Comparison of ENCODE assay signal across 8 cellular contexts in the genomic region with DNA sequence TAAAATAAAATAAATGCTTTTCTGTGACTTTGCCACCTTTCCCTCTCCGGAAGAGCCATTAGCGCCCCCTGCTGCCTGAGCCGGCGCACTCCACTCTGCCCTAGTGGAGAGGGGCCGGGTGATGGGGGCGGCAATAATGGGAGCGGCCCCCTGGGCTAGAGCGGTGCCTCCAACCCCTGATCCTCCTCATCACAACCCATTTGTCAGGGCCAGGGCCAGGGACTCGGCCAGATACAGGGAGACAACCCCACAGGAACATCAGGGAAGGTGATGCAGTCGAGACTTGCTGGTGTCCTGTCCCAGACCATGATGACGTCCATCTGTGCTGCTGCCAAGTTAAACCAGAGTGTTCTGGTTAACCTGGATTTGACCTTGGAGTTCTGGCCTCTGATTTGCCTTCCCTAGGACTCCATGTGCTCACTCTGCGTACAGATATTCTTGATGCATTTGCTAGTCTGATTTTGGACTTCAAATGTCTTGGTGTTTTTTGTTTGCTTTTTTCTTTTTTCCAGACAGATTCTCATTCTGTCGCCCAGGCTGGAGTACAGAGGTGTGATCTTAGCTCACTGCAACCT. TPM values are rescaled to one million over a fixed set of nuclear protein-coding genes. Genes with fewer than 3 reads are reported as not detected.
DNase-seq lines count a peak whose midpoint lies in the region; ATAC-seq and TF ChIP-seq lines count a peak whose summit lies in the region.

No MANE protein-coding gene starts in this region.

- no peak overlapping the region for H3K4me3 Mint-ChIP-seq in endodermal cell
- H3K4me3 Mint-ChIP-seq in naive thymus-derived CD8-positive, alpha-beta T cell, result no peak overlapping the region

- H3K4me1 ChIP-seq in HCT116 (ENCODE audit: control insufficient read depth in 1 of 2, insufficient read depth in 2 of 2, low read length in 2 of 2), result peaks cover 8 to 12% of the 10 kb centered on the region in 2 experiments; a peak in 3 of 4 replicates
- H3K4me1 ChIP-seq in endodermal cell (ENCODE audit: control insufficient read depth, insufficient read depth, low read length), result no peaks in the 10 kb centered on the region

- H3K36me3 ChIP-seq in HCT116 (ENCODE audit: control insufficient read depth in 1 of 2, insufficient read depth in 2 of 2, low read length in 2 of 2) (no peaks in the 10 kb centered on the region), endodermal cell (ENCODE audit: control insufficient read depth, insufficient read depth, low read length) (no peaks in the 10 kb centered on the region)

- peak; percentile 80 for TF ChIP-seq RAD21 in HCT116 (IDR thresholded peaks at IDR 0.05; ENCODE audit: low read depth)

- WGBS in endodermal cell (ENCODE audit: insufficient coverage in 1 of 2, insufficient read length in 1 of 2), 2 experiments, result 58 to 61% methylated on average over 9 to 13 of the region's 13 CpGs

- BruUV-seq in HCT116 (replicated peaks; lab: Mats Ljungman, UMichigan), result no TSS peak

- H3K36me3 Mint-ChIP-seq in endodermal cell (ENCODE audit: low read depth), result no peaks in the 10 kb centered on the region
- no peaks in the 10 kb centered on the region for H3K36me3 Mint-ChIP-seq in naive thymus-derived CD8-positive, alpha-beta T cell

- no peaks in the 10 kb centered on the region for H3K27me3 Mint-ChIP-seq in endodermal cell (ENCODE audit: insufficient read depth)
- no peaks in the 10 kb centered on the region for H3K27me3 Mint-ChIP-seq in naive thymus-derived CD8-positive, alpha-beta T cell

- no peaks in the 10 kb centered on the region for H3K79me2 ChIP-seq in HCT116 (ENCODE audit: insufficient read depth, low read length)

- no peaks in the 10 kb centered on the region for H3K9me2 ChIP-seq in HCT116 (ENCODE audit: insufficient read depth)

- peak overlapping the region; percentile 77 for H2AFZ ChIP-seq in HCT116 (ENCODE audit: low read depth, low read length, poor library complexity, severe bottlenecking)

- peak; percentile 87 to 94 (median 90) for TF ChIP-seq CTCF in HCT116 (IDR thresholded peaks at IDR 0.05 in 2 of 3, conservative IDR thresholded peaks at IDR 0.05 in 1 of 3; ENCODE audit: borderline replicate concordance in 1 of 3, insufficient read depth in 1 of 3, low read depth in 2 of 3, low read length in 2 of 3)
- peak; percentile 88 for TF ChIP-seq CTCF in endodermal cell (conservative IDR thresholded peaks at IDR 0.05)

- RAD21 ChIA-PET in HCT116 (lab: Charles Lee; ENCODE audit: low non-redundant PET in 1 of 2, low total read pairs in 2 of 2, uncharacterized antibody in 2 of 2, unreplicated experiment in 2 of 2), result interaction anchor here in 1 of 2 experiments (0.7 kb wide), 2 partner anchors 13 to 403 kb away, joined by 3 read pairs; no protein-coding TSS in a partner anchor

- H3K4me3 ChIP-seq in HCT116 (replicated peaks in 1 of 2; ENCODE audit: low read depth in 1 of 2, low read length in 2 of 2), result peak overlapping the region in 1 of 2 experiments; percentile 23; a peak in 2 of 4 replicates
- no peak overlapping the region for H3K4me3 ChIP-seq in endodermal cell (ENCODE audit: low read length)

- intact Hi-C loops in HCT116 (cut with micrococcal nuclease), result loop anchor here (1.0 kb wide), 1 partner anchor 62 kb away; the partner anchor contains the start of gene NOL11

- H4K20me1 ChIP-seq in HCT116 (ENCODE audit: insufficient read depth), result no peaks in the 10 kb centered on the region

- H3K27ac ChIP-seq in HCT116 (ENCODE audit: low read depth, low read length), result no peak overlapping the region
- no peak overlapping the region for H3K27ac ChIP-seq in endodermal cell (ENCODE audit: low read depth, low read length)

- POLR2A ChIA-PET in HCT116 (lab: Charles Lee), result interaction anchor here (0.7 kb wide), 1 partner anchor 61 kb away, joined by 5 read pairs; no protein-coding TSS in a partner anchor
- POLR2A ChIA-PET in naive thymus-derived CD8-positive, alpha-beta T cell (lab: Charles Lee), result interaction anchor here (0.6 kb wide), 1 partner anchor 423 kb away, joined by 4 read pairs; no protein-coding TSS in a partner anchor

- H3K4me2 ChIP-seq in HCT116 (ENCODE audit: low read length), result peak overlapping the region; percentile 57

- ATAC-seq in HCT116 (peak; percentile 99), GM19463 (IDR thresholded peaks at IDR 0.05; ENCODE audit: unreplicated experiment) (no peak)
- peak; percentile 50 to 68 for ATAC-seq in naive thymus-derived CD8-positive, alpha-beta T cell

- H3K4me1 Mint-ChIP-seq in endodermal cell, result no peaks in the 10 kb centered on the region
- no peaks in the 10 kb centered on the region for H3K4me1 Mint-ChIP-seq in naive thymus-derived CD8-positive, alpha-beta T cell

- H3K9me3 ChIP-seq in HCT116 (ENCODE audit: control insufficient read depth in 1 of 2, insufficient read depth in 1 of 2, low read depth in 1 of 2, low read length in 2 of 2) (no peaks in the 10 kb centered on the region), endodermal cell (ENCODE audit: control insufficient read depth, low read length) (no peaks in the 10 kb centered on the region)

- CTCF ChIA-PET in HCT116 (lab: Charles Lee), result interaction anchor here (0.7 to 2.5 kb wide), 6 partner anchors 12 to 1436 kb away, joined by 3 to 8 read pairs (median 3); partner anchors contain the start of gene BPTF

- H3K9me3 Mint-ChIP-seq in endodermal cell, result no peaks in the 10 kb centered on the region
- no peaks in the 10 kb centered on the region for H3K9me3 Mint-ChIP-seq in naive thymus-derived CD8-positive, alpha-beta T cell

- DNase-seq in CD1c-positive myeloid dendritic cell (ENCODE audit: extremely low spot score) (peak; percentile 33), HCT116 (ENCODE audit: low read depth, low spot score) (peak; percentile 48), T follicular helper cell (ENCODE audit: low read depth) (peak; percentile 0), endodermal cell (peak; percentile 93), cerebellar nuclear complex (lab: John Stamatoyannopoulos, UW) (no peak), NCI-H1417 (lab: John Stamatoyannopoulos, UW) (no peak)
- DNase-seq in naive thymus-derived CD8-positive, alpha-beta T cell, result peak in 6 of 10 donors; percentile 13 to 36 (median 26)

- no peak overlapping the region for H3K9ac ChIP-seq in HCT116 (ENCODE audit: low read length)
- no peak overlapping the region for H3K9ac ChIP-seq in endodermal cell (ENCODE audit: extremely low read depth, low read length, poor library complexity, severe bottlenecking)

- H3K27ac Mint-ChIP-seq in endodermal cell, result no peak overlapping the region
- peak overlapping the region in 1 of 10 donors; percentile 27 for H3K27ac Mint-ChIP-seq in naive thymus-derived CD8-positive, alpha-beta T cell

- H3K27me3 ChIP-seq in HCT116 (ENCODE audit: insufficient read depth, low read length) (no peaks in the 10 kb centered on the region), endodermal cell (ENCODE audit: control insufficient read depth, insufficient read depth, low read length, poor library complexity, severe bottlenecking) (no peaks in the 10 kb centered on the region)

- no peak for TF ChIP-seq POLR2A in HCT116 (IDR thresholded peaks at IDR 0.05; ENCODE audit: borderline replicate concordance, extremely low read depth, insufficient read depth, insufficient read length)

TF ChIP-seq in HCT116, 20 proteins besides CTCF, POLR2A, EP300 and RAD21:
- TF ChIP-seq, protein P1, sequence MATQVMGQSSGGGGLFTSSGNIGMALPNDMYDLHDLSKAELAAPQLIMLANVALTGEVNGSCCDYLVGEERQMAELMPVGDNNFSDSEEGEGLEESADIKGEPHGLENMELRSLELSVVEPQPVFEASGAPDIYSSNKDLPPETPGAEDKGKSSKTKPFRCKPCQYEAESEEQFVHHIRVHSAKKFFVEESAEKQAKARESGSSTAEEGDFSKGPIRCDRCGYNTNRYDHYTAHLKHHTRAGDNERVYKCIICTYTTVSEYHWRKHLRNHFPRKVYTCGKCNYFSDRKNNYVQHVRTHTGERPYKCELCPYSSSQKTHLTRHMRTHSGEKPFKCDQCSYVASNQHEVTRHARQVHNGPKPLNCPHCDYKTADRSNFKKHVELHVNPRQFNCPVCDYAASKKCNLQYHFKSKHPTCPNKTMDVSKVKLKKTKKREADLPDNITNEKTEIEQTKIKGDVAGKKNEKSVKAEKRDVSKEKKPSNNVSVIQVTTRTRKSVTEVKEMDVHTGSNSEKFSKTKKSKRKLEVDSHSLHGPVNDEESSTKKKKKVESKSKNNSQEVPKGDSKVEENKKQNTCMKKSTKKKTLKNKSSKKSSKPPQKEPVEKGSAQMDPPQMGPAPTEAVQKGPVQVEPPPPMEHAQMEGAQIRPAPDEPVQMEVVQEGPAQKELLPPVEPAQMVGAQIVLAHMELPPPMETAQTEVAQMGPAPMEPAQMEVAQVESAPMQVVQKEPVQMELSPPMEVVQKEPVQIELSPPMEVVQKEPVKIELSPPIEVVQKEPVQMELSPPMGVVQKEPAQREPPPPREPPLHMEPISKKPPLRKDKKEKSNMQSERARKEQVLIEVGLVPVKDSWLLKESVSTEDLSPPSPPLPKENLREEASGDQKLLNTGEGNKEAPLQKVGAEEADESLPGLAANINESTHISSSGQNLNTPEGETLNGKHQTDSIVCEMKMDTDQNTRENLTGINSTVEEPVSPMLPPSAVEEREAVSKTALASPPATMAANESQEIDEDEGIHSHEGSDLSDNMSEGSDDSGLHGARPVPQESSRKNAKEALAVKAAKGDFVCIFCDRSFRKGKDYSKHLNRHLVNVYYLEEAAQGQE (IDR thresholded peaks at IDR 0.05; ENCODE audit: low read depth), result no peak
- TF ChIP-seq SRF (IDR thresholded peaks at IDR 0.05; ENCODE audit: low read depth), result no peak
- no peak for TF ChIP-seq JUND (IDR thresholded peaks at IDR 0.05)
- TF ChIP-seq YY1 (IDR thresholded peaks at IDR 0.05; ENCODE audit: extremely low read depth, insufficient replicate concordance, low read depth, low read length), result no peak

RNA-seq across cellular contexts. Expression of gene BPTF, which starts 46.1 kb away (rescaled TPM):
- total RNA-seq in HCT116 (2021; ENCODE audit: unreplicated experiment) (114 TPM), endodermal cell (100 to 1,000 TPM; 184 to 198 TPM)
- 54.3 and 59.9 TPM in 2 replicates for polyA plus RNA-seq in HCT116 (2012)
- polyA plus RNA-seq in endodermal cell (2013, experiment 1 of 2), result 121 TPM
- 130 TPM for polyA plus RNA-seq in endodermal cell (2013, experiment 2 of 2)
- 100 to 1,000 TPM; 169 to 194 TPM for total RNA-seq in naive thymus-derived CD8-positive, alpha-beta T cell
- polyA plus RNA-seq in naive thymus-derived CD8-positive, alpha-beta T cell, result 10 to 100 TPM in 2 of 3 donors, 1 to 10 TPM in 1; 9.9 to 18.8 (median 13.3) TPM

Comparison
In these comparisons a context has a peak if more than half of its experiments do, and no peak if none do; other contexts are left out.
1. DNase-seq: peak in CD1c-positive myeloid dendritic cell (single experiment), HCT116 (single experiment), T follicular helper cell (single experiment), endodermal cell (single experiment) and naive thymus-derived CD8-positive, alpha-beta T cell (6 of 10); none in cerebellar nuclear complex (0 of 2) and NCI-H1417 (0 of 3).